In the genomic region with DNA sequence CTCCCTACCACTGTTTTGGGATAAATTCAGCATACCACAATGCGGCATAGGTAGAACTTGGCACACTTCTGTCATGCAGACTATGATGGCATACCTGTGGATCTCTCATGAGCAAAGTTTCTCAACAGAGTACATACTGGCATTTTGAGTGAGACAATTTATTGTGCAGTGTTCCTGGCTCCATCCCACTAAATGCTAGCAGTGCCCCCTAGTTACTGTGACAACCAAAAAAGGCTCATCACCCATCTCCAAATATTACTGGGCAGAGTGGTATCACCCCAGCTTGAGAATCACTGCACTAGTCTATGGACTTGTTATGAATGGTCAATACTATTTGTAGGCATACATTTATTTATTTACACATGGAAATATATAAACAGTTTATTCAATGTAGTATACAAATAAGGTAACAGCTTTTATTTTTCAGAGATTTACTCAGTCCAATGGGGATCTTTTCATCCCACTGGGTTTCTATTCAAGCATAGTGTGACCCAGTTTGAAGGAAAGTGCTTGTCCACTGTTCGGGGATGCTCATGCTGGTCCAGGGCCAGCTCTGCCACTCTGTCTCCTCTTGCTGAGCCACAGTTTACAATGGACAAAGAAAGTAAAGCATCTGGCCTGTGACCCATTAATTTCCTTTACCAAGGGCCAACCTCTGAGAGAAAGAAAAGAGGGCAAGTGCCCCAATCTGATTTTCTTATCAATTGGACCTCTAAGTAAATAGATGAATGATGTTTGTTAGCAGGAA, we compare ENCODE assay signal across 19 cellular contexts.
"Had no signal": no experiment of that assay in that cellular context is flagged by ENCODE, and none has a peak within 500 bp of the region (broad histone marks: within the 10 kb centered on the region; RNA-seq: fewer than 3 reads in every experiment).

No MANE protein-coding gene starts in this region.

- H3K27me3 Mint-ChIP-seq: progenitor cell of endocrine pancreas had no signal

- H3K36me3 ChIP-seq: right atrium auricular region, SJCRH30, thoracic aorta, upper lobe of left lung had no signal

- H3K27ac Mint-ChIP-seq: progenitor cell of endocrine pancreas had no signal

- H3K27me3 ChIP-seq: right atrium auricular region, SJCRH30, upper lobe of left lung had no signal

- DNase-seq: activated CD4-positive, alpha-beta T cell treated with anti-CD3 and anti-CD28 coated beads, Interleukin-2, amount 50 U/mL, for 4 hours; activated CD4-positive, CD25-positive, alpha-beta regulatory T cell; activated naive CD4-positive, alpha-beta T cell treated with anti-CD3 and anti-CD28 coated beads, Interleukin-2, amount 50 U/mL, for 16 hours; foreskin fibroblast; glutamatergic neuron; kidney; occipital lobe; SJCRH30; stimulated activated CD4-positive, alpha-beta T cell treated with anti-CD3 and anti-CD28 coated beads, Interleukin-12 subunit alpha, Interleukin-12 subunit beta, amount 100 ng/mL, for 4 hours; stimulated activated CD4-positive, alpha-beta T cell treated with anti-CD3 and anti-CD28 coated beads, Interleukin-1b, Interleukin-23, amount 100 ng/mL, for 48 hours; stimulated activated naive CD8-positive, alpha-beta T cell treated with anti-CD3 and anti-CD28 coated beads, Interleukin-15, Interleukin-2, amounts not matched to agents 100 U/mL and 50 U/mL, for 24 hours; T1000; upper lobe of left lung had no signal

- H3K4me3 ChIP-seq: lung, right atrium auricular region, SJCRH30, thoracic aorta, upper lobe of left lung had no signal

- H3K27ac ChIP-seq: right atrium auricular region, SJCRH30, thoracic aorta, upper lobe of left lung had no signal

- H3K4me1 ChIP-seq: right atrium auricular region, SJCRH30, upper lobe of left lung had no signal

- H3K4me3 Mint-ChIP-seq: activated T-helper 1 cell treated with anti-CD3 and anti-CD28 coated beads, Interleukin-12 subunit alpha, Interleukin-12 subunit beta, Interleukin-2, Interleukin-4 antibody, amounts not matched to agents 30 ng/mL and 10 ng/mL and 1 ng/mL, durations not matched to agents 14 hours and 24 hours and 36 hours had no signal

- ATAC-seq: left lobe of liver; stimulated activated naive CD8-positive, alpha-beta T cell treated with anti-CD3 and anti-CD28 coated beads, Interleukin-15, Interleukin-2, amounts not matched to agents 100 U/mL and 50 U/mL, for 24 hours had no signal

- H3K9me3 ChIP-seq: SJCRH30, thoracic aorta had no signal
